Comparison of ENCODE assay signal across 8 cellular contexts in the genomic region with DNA sequence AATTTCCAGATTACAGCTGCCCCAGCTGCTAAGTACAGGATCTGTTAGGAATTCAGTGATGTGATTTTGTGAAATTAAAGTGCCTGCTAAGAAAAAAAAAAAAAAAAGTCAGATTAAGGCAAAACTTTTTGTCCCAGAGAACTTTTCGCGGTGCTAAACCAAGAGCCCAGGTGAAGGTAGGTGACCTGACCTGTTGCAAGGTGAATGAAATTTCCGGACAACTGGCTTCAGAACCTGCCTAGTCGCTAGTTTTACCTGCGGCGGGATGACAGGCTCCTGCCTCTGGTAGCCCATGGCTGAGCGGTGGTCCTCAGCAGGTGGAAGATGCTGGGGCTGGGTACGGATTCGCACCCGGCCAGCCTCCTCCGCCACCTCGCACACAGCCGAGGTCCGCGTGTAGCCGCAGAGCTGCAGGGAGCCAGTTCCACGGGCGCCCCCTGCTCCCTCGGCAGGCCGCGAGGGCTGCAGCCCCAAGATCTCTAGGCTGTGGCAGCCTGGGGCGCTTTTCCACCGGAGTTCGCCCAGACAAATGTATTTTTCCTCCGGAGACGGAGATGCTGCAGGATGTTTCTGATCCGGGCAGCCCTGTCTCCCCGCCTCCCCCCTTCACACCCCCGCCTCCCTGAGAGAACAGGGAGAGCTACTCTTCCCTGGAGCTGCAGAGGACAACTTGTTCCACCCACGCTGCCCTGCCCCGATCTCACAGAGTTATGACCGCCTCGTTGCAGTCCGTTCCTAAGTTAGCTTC. TPM values are rescaled to one million over a fixed set of nuclear protein-coding genes. Genes with fewer than 3 reads are reported as not detected.
A peak's percentile ranks its signal among the peaks of the same experiment; 100 is the strongest.
DNase-seq lines count a peak whose midpoint lies in the region; ATAC-seq, FAIRE-seq and TF ChIP-seq lines count a peak whose summit lies in the region.

TSS of gene SLC38A11 (minus strand) at position 572 of the 748 bp plus-strand sequence. CDS start at position 294, 278 bp downstream.

- dilution Hi-C loops in endothelial cell of umbilical vein (cut with MboI; ENCODE audit: extremely low pct_ligation_motif_present, low sequenced_read_pairs), result no loop called here

- H3K79me2 ChIP-seq in PC-3 (ENCODE audit: low read length) (no peaks in the 10 kb centered on the region), endothelial cell of umbilical vein (ENCODE audit: control insufficient read depth, insufficient read depth, low read length) (no peaks in the 10 kb centered on the region)

- peaks cover 4% of the 10 kb centered on the region for H3K4me1 Mint-ChIP-seq in mesothelial cell of epicardium

- intact Hi-C loops in PC-3 (cut with micrococcal nuclease) (no loop called here), endothelial cell of umbilical vein (cut with micrococcal nuclease) (no loop called here), transverse colon (cut with DNase I; ENCODE audit: low total_unique reads) (no loop called here)

- no peak within 1 kb of the TSS for H3K9ac ChIP-seq in PC-3 (ENCODE audit: low read length)
- H3K9ac ChIP-seq in endothelial cell of umbilical vein (replicated peaks; ENCODE audit: extremely low read depth, insufficient read depth, low read length), result no peak within 1 kb of the TSS

- DNase-seq in PC-3 (no peak), endothelial cell of umbilical vein (ENCODE audit: low read depth, low spot score) (no peak), mesothelial cell of epicardium (ENCODE audit: low spot score in 2 of 2, unreplicated experiment in 2 of 2) (no peak), transverse colon (peak; percentile 22), CD1c-positive myeloid dendritic cell (ENCODE audit: extremely low spot score) (no peak), H4 (ENCODE audit: low spot score) (no peak), hippocampal formation (lab: John Stamatoyannopoulos, UW) (no peak), cerebellar nuclear complex (lab: John Stamatoyannopoulos, UW) (no peak)

- WGBS in transverse colon (ENCODE audit: low coverage in 1 of 2), 2 donors, result 34 to 38% methylated on average over 2 to 22 of the region's 34 CpGs

- TF ChIP-seq POLR2A in endothelial cell of umbilical vein (IDR thresholded peaks at IDR 0.05; ENCODE audit: low read depth, low read length) (no peak), transverse colon (IDR thresholded peaks at IDR 0.05) (no peak)

- in situ Hi-C loops in transverse colon (cut with MboI; ENCODE audit: low pct_ligation_motif_present in 1 of 4, low pct_unique_long_range_greater_than_20kb in 1 of 4, low sequenced_read_pairs in 3 of 4), result no loop called here

- BruUV-seq in PC-3 (replicated peaks; lab: Mats Ljungman, UMichigan) (no TSS peak), endothelial cell of umbilical vein (replicated peaks; lab: Mats Ljungman, UMichigan) (no TSS peak)

- H2AFZ ChIP-seq in PC-3 (ENCODE audit: low read length) (peak within 1 kb of the TSS; percentile 55; the same call in 1 of the 2 replicates), endothelial cell of umbilical vein (ENCODE audit: low read depth, low read length) (peak within 1 kb of the TSS; percentile 11)

- CTCF ChIA-PET in PC-3 (lab: Charles Lee), result interaction anchor here (0.7 kb wide), 1 partner anchor 665 kb away, joined by 8 read pairs; no protein-coding TSS in a partner anchor
- CTCF ChIA-PET in endothelial cell of umbilical vein (lab: Charles Lee), result interaction anchor here (0.8 kb wide), 1 partner anchor 395 kb away, joined by 3 read pairs; no protein-coding TSS in a partner anchor

- H3K36me3 Mint-ChIP-seq in mesothelial cell of epicardium, result no peaks in the 10 kb centered on the region

- ATAC-seq in PC-3, result peak; percentile 65

- no peaks in the 10 kb centered on the region for H3K9me3 Mint-ChIP-seq in mesothelial cell of epicardium

- H3K4me1 ChIP-seq in PC-3 (ENCODE audit: insufficient read depth, low read length) (no peaks in the 10 kb centered on the region), endothelial cell of umbilical vein (ENCODE audit: control insufficient read depth, extremely low read depth, insufficient read depth, low read length) (peaks cover 2% of the 10 kb centered on the region), transverse colon (peaks cover 0 to 14% (median 5%) of the 10 kb centered on the region in 4 donors)

- TF ChIP-seq CTCF in PC-3 (conservative IDR thresholded peaks at IDR 0.05; ENCODE audit: low read depth, low read length) (no peak), endothelial cell of umbilical vein (IDR thresholded peaks at IDR 0.05; ENCODE audit: extremely low read depth in 1 of 2, insufficient read depth in 1 of 2, low read depth in 1 of 2, low read length in 2 of 2) (no peak), mesothelial cell of epicardium (IDR thresholded peaks at IDR 0.05; ENCODE audit: unreplicated experiment) (no peak), transverse colon (IDR thresholded peaks at IDR 0.05) (no peak)

- TF ChIP-seq EP300 in transverse colon (IDR thresholded peaks at IDR 0.05; ENCODE audit: low read depth), result no peak

- no peaks in the 10 kb centered on the region for H3F3A ChIP-seq in PC-3 (ENCODE audit: low read length, unreplicated experiment)

- H3K27ac Mint-ChIP-seq in mesothelial cell of epicardium, result no peak within 1 kb of the TSS

- H3K27ac ChIP-seq in PC-3 (ENCODE audit: low read length) (no peak within 1 kb of the TSS), endothelial cell of umbilical vein (ENCODE audit: insufficient read depth, low read depth, low read length) (no peak within 1 kb of the TSS), transverse colon (no peak within 1 kb of the TSS)

- no peaks in the 10 kb centered on the region for H4K20me1 ChIP-seq in PC-3 (ENCODE audit: low read length)
- no peaks in the 10 kb centered on the region for H4K20me1 ChIP-seq in endothelial cell of umbilical vein (replicated peaks; ENCODE audit: control insufficient read depth, extremely low read depth, insufficient read depth, low read length)

- H3K4me3 Mint-ChIP-seq in mesothelial cell of epicardium, result peak within 1 kb of the TSS; percentile 42

- H3K9me1 ChIP-seq in endothelial cell of umbilical vein (replicated peaks; ENCODE audit: control insufficient read depth, extremely low read depth, insufficient read depth, low read length), result no peaks in the 10 kb centered on the region

- peaks cover 35% of the 10 kb centered on the region for H3K27me3 ChIP-seq in PC-3 (ENCODE audit: low read length)
- H3K27me3 ChIP-seq in endothelial cell of umbilical vein (ENCODE audit: control insufficient read depth in 2 of 2, insufficient read depth in 2 of 2, low read length in 2 of 2), result peaks cover 3 to 5% of the 10 kb centered on the region in 2 experiments
- peaks cover 29% of the 10 kb centered on the region for H3K27me3 ChIP-seq in transverse colon

- H3K36me3 ChIP-seq in PC-3 (ENCODE audit: low read depth, low read length) (no peaks in the 10 kb centered on the region), endothelial cell of umbilical vein (ENCODE audit: control insufficient read depth in 2 of 2, extremely low read depth in 1 of 2, insufficient read depth in 2 of 2, low read length in 2 of 2) (no peaks in the 10 kb centered on the region), transverse colon (no peaks in the 10 kb centered on the region)

- no peaks in the 10 kb centered on the region for H3K9me3 ChIP-seq in PC-3 (ENCODE audit: low read length)
- H3K9me3 ChIP-seq in endothelial cell of umbilical vein (replicated peaks; ENCODE audit: control insufficient read depth, insufficient read depth, low read length), result no peaks in the 10 kb centered on the region
- H3K9me3 ChIP-seq in transverse colon, result no peaks in the 10 kb centered on the region

- POLR2A ChIA-PET in PC-3 (lab: Charles Lee; ENCODE audit: unreplicated experiment), result no interaction called here
- POLR2A ChIA-PET in endothelial cell of umbilical vein (lab: Charles Lee), result no interaction called here

- H3K4me3 ChIP-seq in PC-3 (ENCODE audit: low read length) (peak within 1 kb of the TSS; percentile 58), endothelial cell of umbilical vein (replicated peaks in 1 of 3; ENCODE audit: insufficient read depth in 1 of 3, low read depth in 1 of 3, low read length in 3 of 3) (peak within 1 kb of the TSS in 2 of 3 experiments; percentile 0 to 7), transverse colon (peak within 1 kb of the TSS; percentile 4 to 53 (median 27))

- H3K9me2 ChIP-seq in PC-3 (replicated peaks; ENCODE audit: low read length), result no peaks in the 10 kb centered on the region

- no peaks in the 10 kb centered on the region for H3K27me3 Mint-ChIP-seq in mesothelial cell of epicardium (ENCODE audit: low read depth)

- FAIRE-seq in endothelial cell of umbilical vein (lab: Jason Lieb, UNC), result no peak

- H3K4me2 ChIP-seq in PC-3 (ENCODE audit: low read length) (peak within 1 kb of the TSS; percentile 78), endothelial cell of umbilical vein (ENCODE audit: insufficient read depth, low read length) (peak within 1 kb of the TSS; percentile 25)

TF ChIP-seq in endothelial cell of umbilical vein, 7 proteins besides CTCF, POLR2A, EP300 and RAD21:
- TF ChIP-seq, protein P1, sequence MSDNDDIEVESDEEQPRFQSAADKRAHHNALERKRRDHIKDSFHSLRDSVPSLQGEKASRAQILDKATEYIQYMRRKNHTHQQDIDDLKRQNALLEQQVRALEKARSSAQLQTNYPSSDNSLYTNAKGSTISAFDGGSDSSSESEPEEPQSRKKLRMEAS (IDR thresholded peaks at IDR 0.05; ENCODE audit: insufficient read depth, insufficient read length), result no peak
- TF ChIP-seq EZH2 (IDR thresholded peaks at IDR 0.05; ENCODE audit: borderline replicate concordance, low read depth, low read length, severe bottlenecking) (no peak), JUN (IDR thresholded peaks at IDR 0.05; ENCODE audit: borderline replicate concordance, insufficient read depth, insufficient read length, low read depth) (no peak), POLR2AphosphoS5 (IDR thresholded peaks at IDR 0.05; ENCODE audit: insufficient read depth, low read depth, low read length) (no peak), MYC (IDR thresholded peaks at IDR 0.05; ENCODE audit: low read depth, low read length) (no peak), FOS (IDR thresholded peaks at IDR 0.05; ENCODE audit: borderline replicate concordance, insufficient read depth, low read length) (no peak), GATA2 (IDR thresholded peaks at IDR 0.05; ENCODE audit: insufficient read depth, insufficient read length, low read depth, low read length) (no peak)

RNA-seq across cellular contexts. Expression of gene SLC38A11, which starts in this region (rescaled TPM):
- total RNA-seq in PC-3 (2014; rRNA removed) (0.36 TPM in 1 of 2 replicates, not detected in the other), endothelial cell of umbilical vein (not detected in 2 replicates), mesothelial cell of epicardium (0.54 to 0.71 TPM (median 0.59 TPM) in 3 replicates), transverse colon (10 to 100 TPM in 1 of 4 donors, 1 to 10 TPM in 2, not detected in 1; 2.4 to 12.0 (median 3.3) TPM)
- not detected in 2 replicates for polyA plus RNA-seq in endothelial cell of umbilical vein
- not detected in 2 replicates for polyA plus RNA-seq in endothelial cell of umbilical vein (2011; cell fraction: cytosol; rRNA removed)
- not detected in 2 replicates for polyA plus RNA-seq in endothelial cell of umbilical vein (2011; cell fraction: nucleus; rRNA removed)
- polyA plus RNA-seq in endothelial cell of umbilical vein (2012), result not detected in 2 replicates
- not detected in 2 replicates for polyA minus RNA-seq in endothelial cell of umbilical vein
- not detected for polyA minus RNA-seq in endothelial cell of umbilical vein (2011; cell fraction: cytosol; rRNA and poly(A)+ RNA removed)
- not detected in 2 replicates for polyA minus RNA-seq in endothelial cell of umbilical vein (2011; cell fraction: nucleus; rRNA and poly(A)+ RNA removed)
- total RNA-seq in H4 (2014; rRNA removed; shearing (Covaris generic)), result not detected in 2 replicates

Comparison
In these comparisons a context has a peak if more than half of its experiments do, and no peak if none do; other contexts are left out.
1. Peak in ATAC-seq, H3K4me3 ChIP-seq and H3K4me2 ChIP-seq in PC-3; RNA of the gene not detected or under 1 TPM.
2. H3K4me3 ChIP-seq: peak in every context shown above with its lines; median percentile 58 in PC-3; 27 in transverse colon; 4 in endothelial cell of umbilical vein.